ENCODE assay signal across 8 cellular contexts in the genomic region with DNA sequence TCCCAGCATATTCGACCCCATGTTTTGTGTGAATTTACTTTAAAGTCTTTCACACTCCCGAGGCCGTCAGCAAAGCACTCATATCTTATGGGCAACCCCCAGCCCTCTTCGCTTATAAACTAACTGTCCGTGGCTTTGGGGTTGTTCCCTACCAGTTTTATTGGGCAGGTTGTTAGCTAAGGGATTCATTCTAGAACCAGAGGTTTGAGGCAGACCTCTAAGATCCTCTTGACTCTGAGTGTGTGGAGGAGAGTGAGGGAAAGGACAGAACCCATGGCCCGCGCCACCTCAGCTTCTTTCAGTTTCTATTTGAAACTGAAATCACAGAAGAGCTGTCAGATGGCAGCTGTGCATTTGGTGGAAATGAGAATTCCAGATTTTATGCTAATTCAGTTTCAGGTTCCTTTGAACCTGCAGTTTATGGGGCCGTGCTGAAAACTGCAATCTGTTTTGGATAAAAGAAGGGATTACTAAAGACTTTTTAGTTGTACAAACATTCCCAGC.
A peak's percentile ranks its signal among the peaks of the same experiment; 100 is the strongest.
DNase-seq lines count a peak whose midpoint lies in the region; ATAC-seq and TF ChIP-seq lines count a peak whose summit lies in the region.

No MANE protein-coding gene starts in this region.

- no peak for TF ChIP-seq POLR2A in body of pancreas (IDR thresholded peaks at IDR 0.05)

- DNase-seq in heart right ventricle (no peak), Right ventricle myocardium superior (no peak), activated B cell treated with CpG ODN at 0.5 μM for 24 hours (no peak), superior temporal gyrus (ENCODE audit: extremely low spot score) (no peak), D341Med (ENCODE audit: low spot score) (no peak), body of pancreas (no peak)
- DNase-seq in stimulated activated naive CD8-positive, alpha-beta T cell treated with anti-CD3 and anti-CD28 coated beads, Interleukin-15, Interleukin-2, amounts not matched to agents 100 U/mL and 50 U/mL, for 24 hours, result peak; percentile 23

- H3K27me3 ChIP-seq in heart right ventricle (no peaks in the 10 kb centered on the region), body of pancreas (no peaks in the 10 kb centered on the region)

- H3K4me3 ChIP-seq in heart right ventricle (peak overlapping the region in 6 of 10 donors; percentile 15 to 35 (median 24)), body of pancreas (no peak overlapping the region)

- H3K4me1 ChIP-seq in heart right ventricle, result peaks cover 0 to 28% (median 0%) of the 10 kb centered on the region in 9 donors
- H3K4me1 ChIP-seq in body of pancreas, result no peaks in the 10 kb centered on the region

- H3K4me3 Mint-ChIP-seq in activated B cell treated with CpG ODN at 0.5 μM for 24 hours, result peak overlapping the region; percentile 60

- H3K9me3 ChIP-seq in heart right ventricle (no peaks in the 10 kb centered on the region), body of pancreas (no peaks in the 10 kb centered on the region)

- CTCF ChIA-PET in activated B cell treated with CpG ODN at 0.5 μM for 24 hours (lab: Charles Lee), result no interaction called here

- POLR2A ChIA-PET in activated B cell treated with CpG ODN at 0.5 μM for 24 hours (lab: Charles Lee), result no interaction called here

- peak in 2 of 8 donors; percentile 38 to 56 for ATAC-seq in heart right ventricle
- no peak for ATAC-seq in Right ventricle myocardium superior (ENCODE audit: poor library complexity)
- ATAC-seq in HG02973 (IDR thresholded peaks at IDR 0.05; ENCODE audit: unreplicated experiment), result peak; percentile 83
- peak; percentile 37 for ATAC-seq in activated B cell treated with CpG ODN at 0.5 μM for 24 hours (ENCODE audit: low read depth)
- ATAC-seq in stimulated activated naive CD8-positive, alpha-beta T cell treated with anti-CD3 and anti-CD28 coated beads, Interleukin-15, Interleukin-2, amounts not matched to agents 100 U/mL and 50 U/mL, for 24 hours, result peak; percentile 30
- no peak for ATAC-seq in body of pancreas

- H3K4me1 Mint-ChIP-seq in activated B cell treated with CpG ODN at 0.5 μM for 24 hours, result peaks cover 14% of the 10 kb centered on the region

- 64 to 74% methylated on average over 8 of the region's 8 CpGs for WGBS in heart right ventricle, 2 donors
- WGBS in body of pancreas, 2 donors, result 64 to 70% methylated on average over 8 of the region's 8 CpGs

- H3K27ac Mint-ChIP-seq in activated B cell treated with CpG ODN at 0.5 μM for 24 hours, result no peak overlapping the region

- H3K27me3 Mint-ChIP-seq in activated B cell treated with CpG ODN at 0.5 μM for 24 hours, result no peaks in the 10 kb centered on the region

- no peaks in the 10 kb centered on the region for H3K9me3 Mint-ChIP-seq in activated B cell treated with CpG ODN at 0.5 μM for 24 hours

- TF ChIP-seq CTCF in heart right ventricle (IDR thresholded peaks at IDR 0.05) (no peak), activated B cell treated with CpG ODN at 0.5 μM for 24 hours (IDR thresholded peaks at IDR 0.05) (no peak), body of pancreas (IDR thresholded peaks at IDR 0.05) (no peak)

- intact Hi-C loops in heart right ventricle (cut with DNase I) (no loop called here), Right ventricle myocardium superior (cut with DNase I) (no loop called here), activated B cell treated with CpG ODN at 0.5 μM for 24 hours (cut with micrococcal nuclease) (no loop called here), body of pancreas (cut with DNase I) (no loop called here)

- H3K36me3 Mint-ChIP-seq in activated B cell treated with CpG ODN at 0.5 μM for 24 hours (ENCODE audit: low read depth), result no peaks in the 10 kb centered on the region

- H3K36me3 ChIP-seq in heart right ventricle (no peaks in the 10 kb centered on the region), body of pancreas (replicated peaks in 1 of 2; ENCODE audit: insufficient read depth in 1 of 2, low read depth in 2 of 2) (no peaks in the 10 kb centered on the region)

- no peak overlapping the region for H3K27ac ChIP-seq in heart right ventricle
- H3K27ac ChIP-seq in body of pancreas, result no peak overlapping the region

Comparison
In these comparisons a context has a peak if more than half of its experiments do, and no peak if none do; other contexts are left out.
1. ATAC-seq: peak in HG02973 (single experiment), activated B cell treated with CpG ODN at 0.5 μM for 24 hours (single experiment) and stimulated activated naive CD8-positive, alpha-beta T cell treated with anti-CD3 and anti-CD28 coated beads, Interleukin-15, Interleukin-2, amounts not matched to agents 100 U/mL and 50 U/mL, for 24 hours (single experiment); none in Right ventricle myocardium superior (single experiment) and body of pancreas (single experiment).
2. H3K4me3 ChIP-seq: peak in heart right ventricle (6 of 10); none in body of pancreas (0 of 2).